ENCODE assay signal across 20 cellular contexts in genomic region chr16:28836761-28837064, GRCh38.
"Had no signal": no experiment of that assay in that cellular context is flagged by ENCODE, and none has a peak within 500 bp of the region (broad histone marks: within the 10 kb centered on the region; RNA-seq: fewer than 3 reads in every experiment).

No MANE protein-coding gene starts in this region.

- H3K9me3 ChIP-seq: thyroid gland, upper lobe of right lung had no signal

- H3K4me1 Mint-ChIP-seq: activated CD4-positive, alpha-beta T cell treated with anti-CD3 and anti-CD28 coated beads, Interleukin-2, amount 10 ng/mL, durations not matched to agents 7 days and 5 days; nephron had no signal

- H3K27me3 ChIP-seq: thyroid gland, upper lobe of right lung had no signal

- H3K27ac Mint-ChIP-seq: activated CD4-positive, alpha-beta T cell treated with anti-CD3 and anti-CD28 coated beads, Interleukin-2, amount 10 ng/mL, durations not matched to agents 7 days and 5 days; activated CD8-positive, alpha-beta memory T cell treated with anti-CD3 and anti-CD28 coated beads, Interleukin-2, amount 10 ng/mL, durations not matched to agents 7 days and 5 days; nephron; stimulated activated naive CD8-positive, alpha-beta T cell treated with anti-CD3 and anti-CD28 coated beads, Interleukin-15, Interleukin-2, amounts not matched to agents 100 ng/mL and 50 ng/mL, for 24 hours had no signal

- H3K79me2 ChIP-seq: parathyroid adenoma had no signal

- H3K27me3 Mint-ChIP-seq: activated CD4-positive, alpha-beta T cell treated with anti-CD3 and anti-CD28 coated beads, Interleukin-2, amount 10 ng/mL, durations not matched to agents 7 days and 5 days; activated CD8-positive, alpha-beta memory T cell treated with anti-CD3 and anti-CD28 coated beads, Interleukin-2, amount 10 ng/mL, durations not matched to agents 7 days and 5 days; activated CD8-positive, alpha-beta T cell treated with anti-CD3 and anti-CD28 coated beads for 36 hours; stimulated activated naive CD8-positive, alpha-beta T cell treated with anti-CD3 and anti-CD28 coated beads, Interleukin-15, Interleukin-2, amounts not matched to agents 100 ng/mL and 50 ng/mL, for 24 hours had no signal

- H3K27ac ChIP-seq: parathyroid adenoma, thyroid gland, upper lobe of right lung had no signal

- H3K9ac ChIP-seq: parathyroid adenoma had no signal

- H3K4me3 ChIP-seq: thyroid gland, upper lobe of right lung had no signal

- ATAC-seq: activated CD8-positive, alpha-beta memory T cell treated with anti-CD3 and anti-CD28 coated beads, Interleukin-2, amount 10 ng/mL, durations not matched to agents 7 days and 5 days; activated CD8-positive, alpha-beta T cell treated with anti-CD3 and anti-CD28 coated beads for 36 hours; left ventricle myocardium superior; upper lobe of right lung had no signal

- H2AFZ ChIP-seq: parathyroid adenoma had no signal

- H3K4me1 ChIP-seq: parathyroid adenoma, thyroid gland, upper lobe of right lung had no signal

- DNase-seq: activated CD4-positive, alpha-beta T cell treated with anti-CD3 and anti-CD28 coated beads, Interleukin-2, amount 10 ng/mL, durations not matched to agents 7 days and 5 days; activated CD4-positive, CD25-positive, alpha-beta regulatory T cell treated with anti-CD3 and anti-CD28 coated beads, Interleukin-2, amount 50 U/mL, for 72 hours; activated CD8-positive, alpha-beta memory T cell treated with anti-CD3 and anti-CD28 coated beads, Interleukin-2, amount 10 ng/mL, durations not matched to agents 7 days and 5 days; activated CD8-positive, alpha-beta T cell treated with anti-CD3 and anti-CD28 coated beads for 36 hours; amygdala; cerebellar nuclear complex; cortex of kidney; foreskin melanocyte; glutamatergic neuron; hippocampal formation; left ventricle myocardium superior; mesenchymal stem cell; right cardiac atrium; stimulated activated CD4-positive, alpha-beta T cell treated with anti-CD3 and anti-CD28 coated beads, Interleukin-4, amount 100 ng/mL, for 24 hours; substantia nigra; thyroid gland; upper lobe of right lung had no signal

- H3K9me3 Mint-ChIP-seq: activated CD4-positive, alpha-beta T cell treated with anti-CD3 and anti-CD28 coated beads, Interleukin-2, amount 10 ng/mL, durations not matched to agents 7 days and 5 days; activated CD8-positive, alpha-beta T cell treated with anti-CD3 and anti-CD28 coated beads for 36 hours; nephron; stimulated activated naive CD8-positive, alpha-beta T cell treated with anti-CD3 and anti-CD28 coated beads, Interleukin-15, Interleukin-2, amounts not matched to agents 100 ng/mL and 50 ng/mL, for 24 hours had no signal

- H3K4me3 Mint-ChIP-seq: activated CD4-positive, alpha-beta T cell treated with anti-CD3 and anti-CD28 coated beads, Interleukin-2, amount 10 ng/mL, durations not matched to agents 7 days and 5 days; activated CD8-positive, alpha-beta memory T cell treated with anti-CD3 and anti-CD28 coated beads, Interleukin-2, amount 10 ng/mL, durations not matched to agents 7 days and 5 days; activated CD8-positive, alpha-beta T cell treated with anti-CD3 and anti-CD28 coated beads for 36 hours; nephron; stimulated activated naive CD8-positive, alpha-beta T cell treated with anti-CD3 and anti-CD28 coated beads, Interleukin-15, Interleukin-2, amounts not matched to agents 100 ng/mL and 50 ng/mL, for 24 hours had no signal
